19 cellular contexts compared by ENCODE assay signal in the genomic region with DNA sequence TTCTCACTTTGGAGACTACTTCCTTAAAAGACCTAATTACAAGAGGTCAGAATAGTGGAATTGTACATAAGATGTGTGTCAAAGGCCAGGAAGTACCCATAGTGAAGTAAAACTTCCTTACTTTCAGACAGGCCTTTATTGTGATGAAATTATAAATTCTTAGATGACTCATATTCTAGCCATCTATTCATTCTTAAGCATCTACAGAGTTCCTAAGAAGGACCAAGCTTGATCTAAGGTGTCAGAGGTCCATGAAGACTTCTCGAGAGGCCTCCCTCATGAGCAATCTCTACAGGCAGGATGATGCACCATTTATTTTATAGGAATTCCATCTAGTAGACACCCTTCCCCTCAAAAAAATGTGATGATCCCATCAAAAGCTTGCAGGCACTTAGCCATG.
DNase-seq lines count a peak whose midpoint lies in the region; ATAC-seq and TF ChIP-seq lines count a peak whose summit lies in the region.
"Had no signal": no experiment of that assay in that cellular context is flagged by ENCODE, and none has a peak within 500 bp of the region (broad histone marks: within the 10 kb centered on the region; RNA-seq: fewer than 3 reads in every experiment).

No MANE protein-coding gene starts in this region.

- H4K8ac ChIP-seq in IMR-90 (ENCODE audit: low read depth in 2 of 2, low read length in 2 of 2) = no peak overlapping the region

- H3K14ac ChIP-seq in IMR-90 (replicated peaks; ENCODE audit: low read depth, low read length) = no peak overlapping the region

- H2AK9ac ChIP-seq in IMR-90 (replicated peaks; ENCODE audit: low read depth, low read length, poor library complexity) = no peak overlapping the region

- no peak overlapping the region for H4K91ac ChIP-seq in IMR-90 (ENCODE audit: insufficient read depth, low read depth, low read length)

- POLR2A ChIA-PET in IMR-90 (lab: Charles Lee; ENCODE audit: unreplicated experiment) = no interaction called here

- no peak overlapping the region for H4K5ac ChIP-seq in IMR-90 (ENCODE audit: low read depth, low read length)

- no peaks in the 10 kb centered on the region for H3K9me1 ChIP-seq in IMR-90 (ENCODE audit: insufficient read depth, low read length)

- DNase-seq in EH (ENCODE audit: low read depth) (peak; percentile 82), IMR-90 (peak; percentile 73), dermis blood vessel endothelial cell (peak; percentile 9), left colon (no peak), cardiac septum (ENCODE audit: low spot score) (no peak), NCI-H446 (lab: John Stamatoyannopoulos, UW) (no peak), ACHN (no peak)
- DNase-seq: activated T-cell treated with anti-CD3 and anti-CD28 coated beads, Interleukin-2, amount 50 U/mL, for 72 hours; body of pancreas; glutamatergic neuron; NCI-H1417; NCI-H2171 treated with DMSO at 0.1 percent for 48 hours; stimulated activated CD4-positive, alpha-beta T cell treated with anti-CD3 and anti-CD28 coated beads, Interleukin-4, amount 100 ng/mL, for 24 hours; T-helper 9 cell; upper lobe of left lung had no signal

- no peak overlapping the region for H3K4ac ChIP-seq in IMR-90 (ENCODE audit: low read depth, low read length)

- TF ChIP-seq POLR2A in IMR-90 (IDR thresholded peaks at IDR 0.05; ENCODE audit: low read depth, low read length) = no peak

- H3K4me1 ChIP-seq in IMR-90 (ENCODE audit: control insufficient read depth, insufficient read depth, low read length) = peaks cover 9% of the 10 kb centered on the region

- no peak for TF ChIP-seq CTCF in IMR-90 (conservative IDR thresholded peaks at IDR 0.05; ENCODE audit: low read depth, low read length)

- in situ Hi-C loops in IMR-90 (cut with MboI; ENCODE audit: low sequenced_read_pairs) (no loop called here), ACHN (cut with HindIII; ENCODE audit: low pct_ligation_motif_present, low pct_unique_long_range_greater_than_20kb, low sequenced_read_pairs) (no loop called here)

- no peak overlapping the region for H3K18ac ChIP-seq in IMR-90 (ENCODE audit: low read depth, low read length)

- no CpG with 5 or more reads among the region's 1 CpG for WGBS in IMR-90 (ENCODE audit: extremely low coverage in 2 of 2, insufficient read length in 1 of 2), 2 experiments

- H3K79me1 ChIP-seq in IMR-90 (ENCODE audit: low read depth in 1 of 2, low read length in 2 of 2) = peaks cover 13 to 32% of the 10 kb centered on the region in 2 experiments; a peak in 3 of 4 replicates

- H2BK5ac ChIP-seq in IMR-90 (ENCODE audit: low read depth, low read length, poor library complexity, severe bottlenecking) = no peak overlapping the region

- H2BK15ac ChIP-seq in IMR-90 (ENCODE audit: low read depth, low read length) = no peak overlapping the region

- no peak overlapping the region for H3K56ac ChIP-seq in IMR-90 (ENCODE audit: extremely low read depth, insufficient read depth, low read length)

- no peak overlapping the region for H2BK120ac ChIP-seq in IMR-90 (ENCODE audit: low read depth, low read length)

- TF ChIP-seq RAD21 in IMR-90 (IDR thresholded peaks at IDR 0.05; ENCODE audit: low read length) = no peak

- H2BK20ac ChIP-seq in IMR-90 (ENCODE audit: low read depth, low read length) = no peak overlapping the region

- H4K20me1 ChIP-seq in IMR-90 (ENCODE audit: insufficient read depth, low read length) = peaks cover 12% of the 10 kb centered on the region; the same call in 1 of the 2 replicates

- no peak overlapping the region for H3K4me2 ChIP-seq in IMR-90 (ENCODE audit: low read depth, low read length)

- CTCF ChIA-PET in IMR-90 (lab: Yijun Ruan, JAX) = no interaction called here

- H3K9me3 ChIP-seq in IMR-90 (ENCODE audit: control insufficient read depth, insufficient read depth, low read length) = no peaks in the 10 kb centered on the region
- H3K9me3 ChIP-seq: body of pancreas, SJSA1, upper lobe of left lung had no signal

- H3K36me3 ChIP-seq in IMR-90 (ENCODE audit: control insufficient read depth, insufficient read depth, low read length) = no peaks in the 10 kb centered on the region
- H3K36me3 ChIP-seq: SJSA1, upper lobe of left lung had no signal

- no peak overlapping the region for H3K4me3 ChIP-seq in IMR-90 (ENCODE audit: insufficient read depth, low read depth, low read length)
- H3K4me3 ChIP-seq: body of pancreas, SJSA1, upper lobe of left lung had no signal

- ATAC-seq in IMR-90 (ENCODE audit: low read depth) (peak; percentile 62), left colon (peak; percentile 52), GM18498 (IDR thresholded peaks at IDR 0.05; ENCODE audit: unreplicated experiment) (no peak)
- ATAC-seq: activated CD4-positive, CD25-positive, alpha-beta regulatory T cell treated with anti-CD3 and anti-CD28 coated beads, Interleukin-2, amount 50 U/mL, for 24 hours; activated T-cell treated with anti-CD3 and anti-CD28 coated beads, Interleukin-2, amount 50 U/mL, for 72 hours; body of pancreas had no signal

- H2AK5ac ChIP-seq in IMR-90 (ENCODE audit: low read depth, low read length) = no peak overlapping the region

- H3K27ac ChIP-seq in IMR-90 (ENCODE audit: insufficient read depth, low read length) = no peak overlapping the region
- H3K27ac ChIP-seq: body of pancreas, epithelial cell of prostate, SJSA1, upper lobe of left lung had no signal

- H3K27me3 ChIP-seq in IMR-90 (ENCODE audit: control insufficient read depth, insufficient read depth, low read length) = no peaks in the 10 kb centered on the region
- H3K27me3 ChIP-seq: body of pancreas, SJSA1, upper lobe of left lung had no signal

- H3K9ac ChIP-seq in IMR-90 (ENCODE audit: low read depth, low read length) = no peak overlapping the region

- dilution Hi-C loops in IMR-90 (cut with HindIII; ENCODE audit: low sequenced_read_pairs, unreplicated experiment) = no loop called here

- H2AFZ ChIP-seq in IMR-90 (replicated peaks; ENCODE audit: low read length, poor library complexity) = no peak overlapping the region

- BruUV-seq in IMR-90 (replicated peaks; lab: Mats Ljungman, UMichigan) = no TSS peak

- H3K23ac ChIP-seq in IMR-90 (ENCODE audit: low read depth, low read length) = no peak overlapping the region

- intact Hi-C loops in IMR-90 (cut with micrococcal nuclease) (no loop called here), left colon (cut with DNase I, micrococcal nuclease) (no loop called here), cardiac septum (cut with DNase I) (loop anchor here (5.0 kb wide), 1 partner anchor 63 kb away; no protein-coding TSS in a partner anchor)

TF ChIP-seq in IMR-90, 13 proteins besides CTCF, POLR2A, EP300 and RAD21:
- TF ChIP-seq CEBPB (IDR thresholded peaks at IDR 0.05; ENCODE audit: low read depth, low read length) (no peak), FOS (IDR thresholded peaks at IDR 0.05; ENCODE audit: low read depth, low read length) (peak; percentile 33; the same call in 1 of the 2 replicates)

Comparison
In these comparisons a context has a peak if more than half of its experiments do, and no peak if none do; other contexts are left out.
1. DNase-seq: peak in EH (single experiment), IMR-90 (single experiment) and dermis blood vessel endothelial cell (single experiment); none in left colon (0 of 2), cardiac septum (single experiment), NCI-H446 (0 of 2) and ACHN (single experiment).